8 cellular contexts compared by ENCODE assay signal in genomic region chr3:66039590-66039887, GRCh38. TPM values are rescaled to one million over a fixed set of nuclear protein-coding genes. Genes with fewer than 3 reads are reported as not detected.
DNase-seq lines count a peak whose midpoint lies in the region; ATAC-seq, FAIRE-seq and TF ChIP-seq lines count a peak whose summit lies in the region.

No MANE protein-coding gene starts in this region.

- CTCF ChIA-PET in activated naive CD4-positive, alpha-beta T cell treated with anti-CD3 and anti-CD28 coated beads, Interleukin-2, amount 10 ng/mL, durations not matched to agents 7 days and 5 days (lab: Charles Lee), result no interaction called here

- H3K27me3 Mint-ChIP-seq in activated naive CD4-positive, alpha-beta T cell treated with anti-CD3 and anti-CD28 coated beads, Interleukin-2, amount 10 ng/mL, durations not matched to agents 7 days and 5 days, result peaks cover 62% of the 10 kb centered on the region
- peaks cover 52 to 68% (median 53%) of the 10 kb centered on the region in 3 donors for H3K27me3 Mint-ChIP-seq in CD14-positive monocyte (ENCODE audit: low read depth in 3 of 3)

- no peak overlapping the region for H3K27ac Mint-ChIP-seq in activated naive CD4-positive, alpha-beta T cell treated with anti-CD3 and anti-CD28 coated beads, Interleukin-2, amount 10 ng/mL, durations not matched to agents 7 days and 5 days
- no peak overlapping the region for H3K27ac Mint-ChIP-seq in CD14-positive monocyte

- H3K4me3 ChIP-seq in breast epithelium (peak overlapping the region; percentile 70 to 82 (median 75)), kidney (ENCODE audit: low read length in 2 of 2) (peak overlapping the region; percentile 66 to 82)

- no peaks in the 10 kb centered on the region for H3K27me3 ChIP-seq in breast epithelium

- peak overlapping the region; percentile 51 for H3K4me3 Mint-ChIP-seq in activated naive CD4-positive, alpha-beta T cell treated with anti-CD3 and anti-CD28 coated beads, Interleukin-2, amount 10 ng/mL, durations not matched to agents 7 days and 5 days
- peak overlapping the region in 1 of 2 donors; percentile 84 for H3K4me3 Mint-ChIP-seq in CD14-positive monocyte

- peak overlapping the region; percentile 6 to 84 for H3K9ac ChIP-seq in kidney (ENCODE audit: low read length in 2 of 2)

- H3K4me1 ChIP-seq in breast epithelium (peaks cover 0 to 13% of the 10 kb centered on the region in 2 donors), kidney (ENCODE audit: control insufficient read depth in 1 of 2, insufficient read depth in 1 of 2, low read depth in 1 of 2, low read length in 2 of 2) (peaks cover 0 to 13% of the 10 kb centered on the region in 2 donors)

- no peaks in the 10 kb centered on the region for H3K9me3 Mint-ChIP-seq in activated naive CD4-positive, alpha-beta T cell treated with anti-CD3 and anti-CD28 coated beads, Interleukin-2, amount 10 ng/mL, durations not matched to agents 7 days and 5 days
- H3K9me3 Mint-ChIP-seq in CD14-positive monocyte, result peaks cover 0 to 14% (median 7%) of the 10 kb centered on the region in 7 donors

- H3K4me1 Mint-ChIP-seq in activated naive CD4-positive, alpha-beta T cell treated with anti-CD3 and anti-CD28 coated beads, Interleukin-2, amount 10 ng/mL, durations not matched to agents 7 days and 5 days, result peaks cover 9% of the 10 kb centered on the region
- peaks cover 8% of the 10 kb centered on the region for H3K4me1 Mint-ChIP-seq in CD14-positive monocyte

- H3K36me3 Mint-ChIP-seq in activated naive CD4-positive, alpha-beta T cell treated with anti-CD3 and anti-CD28 coated beads, Interleukin-2, amount 10 ng/mL, durations not matched to agents 7 days and 5 days, result no peaks in the 10 kb centered on the region
- peaks cover 0 to 3% of the 10 kb centered on the region in 2 donors for H3K36me3 Mint-ChIP-seq in CD14-positive monocyte

- TF ChIP-seq CTCF in breast epithelium (IDR thresholded peaks at IDR 0.05), result no peak
- TF ChIP-seq CTCF in kidney (IDR thresholded peaks at IDR 0.05; ENCODE audit: borderline replicate concordance, extremely low read depth, insufficient read depth), result no peak
- TF ChIP-seq CTCF in CD14-positive monocyte (IDR thresholded peaks at IDR 0.05), result no peak

- H3K9me3 ChIP-seq in breast epithelium (no peaks in the 10 kb centered on the region), kidney (ENCODE audit: control insufficient read depth in 1 of 2, low read length in 2 of 2) (no peaks in the 10 kb centered on the region)

- FAIRE-seq in kidney (lab: Jason Lieb, UNC), result no peak

- no peak for ATAC-seq in GM19397 (IDR thresholded peaks at IDR 0.05; ENCODE audit: unreplicated experiment)

- TF ChIP-seq POLR2A in breast epithelium (IDR thresholded peaks at IDR 0.05), result no peak

- H3K36me3 ChIP-seq in breast epithelium (no peaks in the 10 kb centered on the region), kidney (ENCODE audit: control insufficient read depth in 1 of 2, insufficient read depth in 2 of 2, low read length in 2 of 2) (no peaks in the 10 kb centered on the region)

- DNase-seq in activated naive CD4-positive, alpha-beta T cell treated with anti-CD3 and anti-CD28 coated beads, Interleukin-2, amount 10 ng/mL, durations not matched to agents 7 days and 5 days, result no peak
- DNase-seq in activated naive CD4-positive, alpha-beta T cell treated with Interleukin-2 at 50 U/mL for 16 hours, result no peak
- DNase-seq in breast epithelium (ENCODE audit: low spot score in 2 of 2), result no peak
- DNase-seq in kidney, result peak; percentile 83
- peak in 24 of 49 donors; percentile 2 to 69 (median 32) for DNase-seq in substantia nigra (lab: John Stamatoyannopoulos, UW)
- DNase-seq in CD14-positive monocyte (ENCODE audit: low spot score), result no peak
- no peak for DNase-seq in DMS79 treated with DMSO at 0.1 percent for 48 hours (lab: John Stamatoyannopoulos, UW)

- peak overlapping the region; percentile 94 to 97 for H3K27ac ChIP-seq in breast epithelium
- peak overlapping the region; percentile 86 to 95 for H3K27ac ChIP-seq in kidney (ENCODE audit: low read depth in 2 of 2, low read length in 2 of 2)
- peak overlapping the region; percentile 71 for H3K27ac ChIP-seq in substantia nigra (ENCODE audit: low read depth, low read length, poor library complexity, severe bottlenecking)

- intact Hi-C loops in breast epithelium (cut with DNase I; ENCODE audit: low total_unique reads) (no loop called here), kidney (cut with DNase I) (no loop called here), CD14-positive monocyte (cut with micrococcal nuclease) (no loop called here)

RNA-seq across cellular contexts. Expression of gene MAGI1, which starts 0.8 kb away (rescaled TPM):
- 10 to 100 TPM; 22.1 to 94.4 (median 70.5) TPM for total RNA-seq in breast epithelium
- 42.8 TPM for total RNA-seq in kidney
- polyA plus RNA-seq in kidney (ENCODE audit: insufficient read depth, low read depth, low replicate concordance), result 8.2 TPM
- not detected for polyA plus RNA-seq in CD14-positive monocyte
